ENCODE assay signal across 1 cellular context in the genomic region with DNA sequence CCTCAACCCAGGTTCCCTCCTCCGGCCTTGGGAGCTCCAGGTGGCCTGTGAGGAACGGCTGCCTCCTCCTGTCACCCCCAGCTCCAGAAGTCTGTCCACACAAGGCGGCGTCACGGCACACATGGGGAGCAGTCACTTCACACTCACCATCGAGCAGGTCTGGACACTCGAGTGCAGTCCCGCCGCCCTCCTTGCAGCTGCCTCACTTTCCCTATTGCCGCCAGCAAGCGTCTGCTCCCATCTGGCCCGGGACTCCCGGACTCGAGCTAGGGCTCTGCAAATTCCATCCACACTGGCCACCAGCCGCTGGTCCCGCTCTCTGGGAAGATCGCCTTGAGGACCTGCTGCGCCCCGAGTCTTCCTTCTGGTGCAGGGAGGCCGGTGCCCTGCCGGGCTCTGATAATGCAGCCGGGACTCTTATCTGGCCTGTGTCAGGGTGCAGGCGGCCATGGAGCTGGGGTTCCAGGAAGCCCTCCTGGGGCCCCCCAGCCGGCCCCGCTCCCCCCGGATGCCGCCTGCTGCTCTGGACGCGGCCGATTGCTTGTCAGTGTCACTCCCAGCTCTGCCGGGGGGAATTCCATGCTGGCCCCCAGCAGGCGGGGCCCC.
A peak's percentile ranks its signal among the peaks of the same experiment; 100 is the strongest.
TF ChIP-seq lines count a peak whose summit lies in the region.

A gene with protein sequence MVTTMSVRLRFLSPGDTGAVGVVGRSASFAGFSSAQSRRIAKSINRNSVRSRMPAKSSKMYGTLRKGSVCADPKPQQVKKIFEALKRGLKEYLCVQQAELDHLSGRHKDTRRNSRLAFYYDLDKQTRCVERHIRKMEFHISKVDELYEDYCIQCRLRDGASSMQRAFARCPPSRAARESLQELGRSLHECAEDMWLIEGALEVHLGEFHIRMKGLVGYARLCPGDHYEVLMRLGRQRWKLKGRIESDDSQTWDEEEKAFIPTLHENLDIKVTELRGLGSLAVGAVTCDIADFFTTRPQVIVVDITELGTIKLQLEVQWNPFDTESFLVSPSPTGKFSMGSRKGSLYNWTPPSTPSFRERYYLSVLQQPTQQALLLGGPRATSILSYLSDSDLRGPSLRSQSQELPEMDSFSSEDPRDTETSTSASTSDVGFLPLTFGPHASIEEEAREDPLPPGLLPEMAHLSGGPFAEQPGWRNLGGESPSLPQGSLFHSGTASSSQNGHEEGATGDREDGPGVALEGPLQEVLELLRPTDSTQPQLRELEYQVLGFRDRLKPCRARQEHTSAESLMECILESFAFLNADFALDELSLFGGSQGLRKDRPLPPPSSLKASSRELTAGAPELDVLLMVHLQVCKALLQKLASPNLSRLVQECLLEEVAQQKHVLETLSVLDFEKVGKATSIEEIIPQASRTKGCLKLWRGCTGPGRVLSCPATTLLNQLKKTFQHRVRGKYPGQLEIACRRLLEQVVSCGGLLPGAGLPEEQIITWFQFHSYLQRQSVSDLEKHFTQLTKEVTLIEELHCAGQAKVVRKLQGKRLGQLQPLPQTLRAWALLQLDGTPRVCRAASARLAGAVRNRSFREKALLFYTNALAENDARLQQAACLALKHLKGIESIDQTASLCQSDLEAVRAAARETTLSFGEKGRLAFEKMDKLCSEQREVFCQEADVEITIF (minus strand): TSS at position 564 of the 606 bp plus-strand sequence. CDS start 414 bp downstream, at position 150.

TF ChIP-seq in HepG2, 621 proteins besides CTCF, POLR2A, EP300 and RAD21 (continued from another document):
- TF ChIP-seq GABPB1 (CRISPR knock-in tag; IDR thresholded peaks at IDR 0.05): 0 out of 2 replicates have a peak, but pooled peaks have one; percentile 13
- TF ChIP-seq, protein P1, sequence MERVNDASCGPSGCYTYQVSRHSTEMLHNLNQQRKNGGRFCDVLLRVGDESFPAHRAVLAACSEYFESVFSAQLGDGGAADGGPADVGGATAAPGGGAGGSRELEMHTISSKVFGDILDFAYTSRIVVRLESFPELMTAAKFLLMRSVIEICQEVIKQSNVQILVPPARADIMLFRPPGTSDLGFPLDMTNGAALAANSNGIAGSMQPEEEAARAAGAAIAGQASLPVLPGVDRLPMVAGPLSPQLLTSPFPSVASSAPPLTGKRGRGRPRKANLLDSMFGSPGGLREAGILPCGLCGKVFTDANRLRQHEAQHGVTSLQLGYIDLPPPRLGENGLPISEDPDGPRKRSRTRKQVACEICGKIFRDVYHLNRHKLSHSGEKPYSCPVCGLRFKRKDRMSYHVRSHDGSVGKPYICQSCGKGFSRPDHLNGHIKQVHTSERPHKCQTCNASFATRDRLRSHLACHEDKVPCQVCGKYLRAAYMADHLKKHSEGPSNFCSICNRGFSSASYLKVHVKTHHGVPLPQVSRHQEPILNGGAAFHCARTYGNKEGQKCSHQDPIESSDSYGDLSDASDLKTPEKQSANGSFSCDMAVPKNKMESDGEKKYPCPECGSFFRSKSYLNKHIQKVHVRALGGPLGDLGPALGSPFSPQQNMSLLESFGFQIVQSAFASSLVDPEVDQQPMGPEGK (CRISPR knock-in tag; IDR thresholded peaks at IDR 0.05): 0 out of 2 replicates have a peak, but pooled peaks have one; percentile 38
- TF ChIP-seq, protein P2, sequence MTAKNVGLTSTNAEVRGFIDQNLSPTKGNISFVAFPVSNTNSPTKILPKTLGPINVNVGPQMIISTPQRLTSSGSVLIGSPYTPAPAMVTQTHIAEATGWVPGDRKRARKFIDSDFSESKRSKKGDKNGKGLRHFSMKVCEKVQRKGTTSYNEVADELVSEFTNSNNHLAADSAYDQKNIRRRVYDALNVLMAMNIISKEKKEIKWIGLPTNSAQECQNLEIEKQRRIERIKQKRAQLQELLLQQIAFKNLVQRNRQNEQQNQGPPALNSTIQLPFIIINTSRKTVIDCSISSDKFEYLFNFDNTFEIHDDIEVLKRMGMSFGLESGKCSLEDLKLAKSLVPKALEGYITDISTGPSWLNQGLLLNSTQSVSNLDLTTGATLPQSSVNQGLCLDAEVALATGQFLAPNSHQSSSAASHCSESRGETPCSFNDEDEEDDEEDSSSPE (CRISPR knock-in tag; IDR thresholded peaks at IDR 0.05): peak; percentile 23; the same call in 1 of the 2 replicates
- TF ChIP-seq, protein P3, sequence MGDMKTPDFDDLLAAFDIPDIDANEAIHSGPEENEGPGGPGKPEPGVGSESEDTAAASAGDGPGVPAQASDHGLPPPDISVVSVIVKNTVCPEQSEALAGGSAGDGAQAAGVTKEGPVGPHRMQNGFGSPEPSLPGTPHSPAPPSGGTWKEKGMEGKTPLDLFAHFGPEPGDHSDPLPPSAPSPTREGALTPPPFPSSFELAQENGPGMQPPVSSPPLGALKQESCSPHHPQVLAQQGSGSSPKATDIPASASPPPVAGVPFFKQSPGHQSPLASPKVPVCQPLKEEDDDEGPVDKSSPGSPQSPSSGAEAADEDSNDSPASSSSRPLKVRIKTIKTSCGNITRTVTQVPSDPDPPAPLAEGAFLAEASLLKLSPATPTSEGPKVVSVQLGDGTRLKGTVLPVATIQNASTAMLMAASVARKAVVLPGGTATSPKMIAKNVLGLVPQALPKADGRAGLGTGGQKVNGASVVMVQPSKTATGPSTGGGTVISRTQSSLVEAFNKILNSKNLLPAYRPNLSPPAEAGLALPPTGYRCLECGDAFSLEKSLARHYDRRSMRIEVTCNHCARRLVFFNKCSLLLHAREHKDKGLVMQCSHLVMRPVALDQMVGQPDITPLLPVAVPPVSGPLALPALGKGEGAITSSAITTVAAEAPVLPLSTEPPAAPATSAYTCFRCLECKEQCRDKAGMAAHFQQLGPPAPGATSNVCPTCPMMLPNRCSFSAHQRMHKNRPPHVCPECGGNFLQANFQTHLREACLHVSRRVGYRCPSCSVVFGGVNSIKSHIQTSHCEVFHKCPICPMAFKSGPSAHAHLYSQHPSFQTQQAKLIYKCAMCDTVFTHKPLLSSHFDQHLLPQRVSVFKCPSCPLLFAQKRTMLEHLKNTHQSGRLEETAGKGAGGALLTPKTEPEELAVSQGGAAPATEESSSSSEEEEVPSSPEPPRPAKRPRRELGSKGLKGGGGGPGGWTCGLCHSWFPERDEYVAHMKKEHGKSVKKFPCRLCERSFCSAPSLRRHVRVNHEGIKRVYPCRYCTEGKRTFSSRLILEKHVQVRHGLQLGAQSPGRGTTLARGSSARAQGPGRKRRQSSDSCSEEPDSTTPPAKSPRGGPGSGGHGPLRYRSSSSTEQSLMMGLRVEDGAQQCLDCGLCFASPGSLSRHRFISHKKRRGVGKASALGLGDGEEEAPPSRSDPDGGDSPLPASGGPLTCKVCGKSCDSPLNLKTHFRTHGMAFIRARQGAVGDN (CRISPR knock-in tag; IDR thresholded peaks at IDR 0.05): peak; percentile 49
- TF ChIP-seq ZNF460 (CRISPR knock-in tag; IDR thresholded peaks at IDR 0.05; ENCODE audit: borderline replicate concordance): no peak
- TF ChIP-seq, protein P4, sequence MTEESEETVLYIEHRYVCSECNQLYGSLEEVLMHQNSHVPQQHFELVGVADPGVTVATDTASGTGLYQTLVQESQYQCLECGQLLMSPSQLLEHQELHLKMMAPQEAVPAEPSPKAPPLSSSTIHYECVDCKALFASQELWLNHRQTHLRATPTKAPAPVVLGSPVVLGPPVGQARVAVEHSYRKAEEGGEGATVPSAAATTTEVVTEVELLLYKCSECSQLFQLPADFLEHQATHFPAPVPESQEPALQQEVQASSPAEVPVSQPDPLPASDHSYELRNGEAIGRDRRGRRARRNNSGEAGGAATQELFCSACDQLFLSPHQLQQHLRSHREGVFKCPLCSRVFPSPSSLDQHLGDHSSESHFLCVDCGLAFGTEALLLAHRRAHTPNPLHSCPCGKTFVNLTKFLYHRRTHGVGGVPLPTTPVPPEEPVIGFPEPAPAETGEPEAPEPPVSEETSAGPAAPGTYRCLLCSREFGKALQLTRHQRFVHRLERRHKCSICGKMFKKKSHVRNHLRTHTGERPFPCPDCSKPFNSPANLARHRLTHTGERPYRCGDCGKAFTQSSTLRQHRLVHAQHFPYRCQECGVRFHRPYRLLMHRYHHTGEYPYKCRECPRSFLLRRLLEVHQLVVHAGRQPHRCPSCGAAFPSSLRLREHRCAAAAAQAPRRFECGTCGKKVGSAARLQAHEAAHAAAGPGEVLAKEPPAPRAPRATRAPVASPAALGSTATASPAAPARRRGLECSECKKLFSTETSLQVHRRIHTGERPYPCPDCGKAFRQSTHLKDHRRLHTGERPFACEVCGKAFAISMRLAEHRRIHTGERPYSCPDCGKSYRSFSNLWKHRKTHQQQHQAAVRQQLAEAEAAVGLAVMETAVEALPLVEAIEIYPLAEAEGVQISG (CRISPR knock-in tag; IDR thresholded peaks at IDR 0.05): 0 out of 2 replicates have a peak, but pooled peaks have one; percentile 7
- peak; percentile 6 for TF ChIP-seq XRCC5 (optimal IDR thresholded peaks at IDR 0.05; ENCODE audit: low read length)
- TF ChIP-seq, protein P5, sequence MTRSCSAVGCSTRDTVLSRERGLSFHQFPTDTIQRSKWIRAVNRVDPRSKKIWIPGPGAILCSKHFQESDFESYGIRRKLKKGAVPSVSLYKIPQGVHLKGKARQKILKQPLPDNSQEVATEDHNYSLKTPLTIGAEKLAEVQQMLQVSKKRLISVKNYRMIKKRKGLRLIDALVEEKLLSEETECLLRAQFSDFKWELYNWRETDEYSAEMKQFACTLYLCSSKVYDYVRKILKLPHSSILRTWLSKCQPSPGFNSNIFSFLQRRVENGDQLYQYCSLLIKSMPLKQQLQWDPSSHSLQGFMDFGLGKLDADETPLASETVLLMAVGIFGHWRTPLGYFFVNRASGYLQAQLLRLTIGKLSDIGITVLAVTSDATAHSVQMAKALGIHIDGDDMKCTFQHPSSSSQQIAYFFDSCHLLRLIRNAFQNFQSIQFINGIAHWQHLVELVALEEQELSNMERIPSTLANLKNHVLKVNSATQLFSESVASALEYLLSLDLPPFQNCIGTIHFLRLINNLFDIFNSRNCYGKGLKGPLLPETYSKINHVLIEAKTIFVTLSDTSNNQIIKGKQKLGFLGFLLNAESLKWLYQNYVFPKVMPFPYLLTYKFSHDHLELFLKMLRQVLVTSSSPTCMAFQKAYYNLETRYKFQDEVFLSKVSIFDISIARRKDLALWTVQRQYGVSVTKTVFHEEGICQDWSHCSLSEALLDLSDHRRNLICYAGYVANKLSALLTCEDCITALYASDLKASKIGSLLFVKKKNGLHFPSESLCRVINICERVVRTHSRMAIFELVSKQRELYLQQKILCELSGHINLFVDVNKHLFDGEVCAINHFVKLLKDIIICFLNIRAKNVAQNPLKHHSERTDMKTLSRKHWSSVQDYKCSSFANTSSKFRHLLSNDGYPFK (CRISPR knock-in tag; IDR thresholded peaks at IDR 0.05; ENCODE audit: borderline replicate concordance): no peak
- TF ChIP-seq, protein P6, sequence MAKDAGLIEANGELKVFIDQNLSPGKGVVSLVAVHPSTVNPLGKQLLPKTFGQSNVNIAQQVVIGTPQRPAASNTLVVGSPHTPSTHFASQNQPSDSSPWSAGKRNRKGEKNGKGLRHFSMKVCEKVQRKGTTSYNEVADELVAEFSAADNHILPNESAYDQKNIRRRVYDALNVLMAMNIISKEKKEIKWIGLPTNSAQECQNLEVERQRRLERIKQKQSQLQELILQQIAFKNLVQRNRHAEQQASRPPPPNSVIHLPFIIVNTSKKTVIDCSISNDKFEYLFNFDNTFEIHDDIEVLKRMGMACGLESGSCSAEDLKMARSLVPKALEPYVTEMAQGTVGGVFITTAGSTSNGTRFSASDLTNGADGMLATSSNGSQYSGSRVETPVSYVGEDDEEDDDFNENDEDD (CRISPR knock-in tag; IDR thresholded peaks at IDR 0.05; ENCODE audit: borderline replicate concordance): 0 out of 2 replicates have a peak, but pooled peaks have one; percentile 15
- TF ChIP-seq STAG1 (CRISPR knock-in tag; IDR thresholded peaks at IDR 0.05): no peak
- 0 out of 2 replicates have a peak, but pooled peaks have one; percentile 29 for TF ChIP-seq ZBTB7B (CRISPR knock-in tag; IDR thresholded peaks at IDR 0.05)
- TF ChIP-seq TARDBP (CRISPR knock-in tag; IDR thresholded peaks at IDR 0.05): no peak
- TF ChIP-seq CBX2 (IDR thresholded peaks at IDR 0.05; ENCODE audit: low read depth, low read length): no peak
- TF ChIP-seq CBX2 (CRISPR knock-in tag; IDR thresholded peaks at IDR 0.05; ENCODE audit: low read depth): 0 out of 2 replicates have a peak, but pooled peaks have one; percentile 23
- no peak for TF ChIP-seq ZNF546 (CRISPR knock-in tag; conservative IDR thresholded peaks at IDR 0.05)
- TF ChIP-seq, protein P7, sequence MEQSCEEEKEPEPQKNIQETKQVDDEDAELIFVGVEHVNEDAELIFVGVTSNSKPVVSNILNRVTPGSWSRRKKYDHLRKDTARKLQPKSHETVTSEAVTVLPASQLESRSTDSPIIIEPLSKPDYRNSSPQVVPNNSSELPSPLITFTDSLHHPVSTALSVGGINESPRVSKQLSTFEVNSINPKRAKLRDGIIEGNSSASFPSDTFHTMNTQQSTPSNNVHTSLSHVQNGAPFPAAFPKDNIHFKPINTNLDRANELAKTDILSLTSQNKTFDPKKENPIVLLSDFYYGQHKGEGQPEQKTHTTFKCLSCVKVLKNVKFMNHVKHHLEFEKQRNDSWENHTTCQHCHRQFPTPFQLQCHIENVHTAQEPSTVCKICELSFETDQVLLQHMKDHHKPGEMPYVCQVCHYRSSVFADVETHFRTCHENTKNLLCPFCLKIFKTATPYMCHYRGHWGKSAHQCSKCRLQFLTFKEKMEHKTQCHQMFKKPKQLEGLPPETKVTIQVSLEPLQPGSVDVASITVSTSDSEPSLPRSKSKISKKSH (CRISPR knock-in tag; IDR thresholded peaks at IDR 0.05; ENCODE audit: borderline replicate concordance): 0 out of 2 replicates have a peak, but pooled peaks have one; percentile 61
- TF ChIP-seq MATR3 (CRISPR knock-in tag; IDR thresholded peaks at IDR 0.05): no peak
- TF ChIP-seq ZNF274 (CRISPR knock-in tag; IDR thresholded peaks at IDR 0.05): peak; percentile 55; the same call in 1 of the 2 replicates
- no peak for TF ChIP-seq ZNF329 (CRISPR knock-in tag; IDR thresholded peaks at IDR 0.05; ENCODE audit: low read depth)
- TF ChIP-seq, protein P8, sequence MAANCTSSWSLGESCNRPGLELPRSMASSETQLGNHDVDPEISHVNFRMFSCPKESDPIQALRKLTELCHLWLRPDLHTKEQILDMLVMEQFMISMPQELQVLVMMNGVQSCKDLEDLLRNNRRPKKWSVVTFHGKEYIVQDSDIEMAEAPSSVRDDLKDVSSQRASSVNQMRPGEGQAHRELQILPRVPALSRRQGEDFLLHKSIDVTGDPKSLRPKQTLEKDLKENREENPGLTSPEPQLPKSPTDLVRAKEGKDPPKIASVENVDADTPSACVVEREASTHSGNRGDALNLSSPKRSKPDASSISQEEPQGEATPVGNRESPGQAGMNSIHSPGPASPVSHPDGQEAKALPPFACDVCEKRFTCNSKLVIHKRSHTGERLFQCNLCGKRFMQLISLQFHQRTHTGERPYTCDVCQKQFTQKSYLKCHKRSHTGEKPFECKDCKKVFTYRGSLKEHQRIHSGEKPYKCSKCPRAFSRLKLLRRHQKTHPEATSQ (CRISPR knock-in tag; IDR thresholded peaks at IDR 0.05; ENCODE audit: borderline replicate concordance): no peak
